Comparison of ENCODE assay signal across 14 cellular contexts in the genomic region with DNA sequence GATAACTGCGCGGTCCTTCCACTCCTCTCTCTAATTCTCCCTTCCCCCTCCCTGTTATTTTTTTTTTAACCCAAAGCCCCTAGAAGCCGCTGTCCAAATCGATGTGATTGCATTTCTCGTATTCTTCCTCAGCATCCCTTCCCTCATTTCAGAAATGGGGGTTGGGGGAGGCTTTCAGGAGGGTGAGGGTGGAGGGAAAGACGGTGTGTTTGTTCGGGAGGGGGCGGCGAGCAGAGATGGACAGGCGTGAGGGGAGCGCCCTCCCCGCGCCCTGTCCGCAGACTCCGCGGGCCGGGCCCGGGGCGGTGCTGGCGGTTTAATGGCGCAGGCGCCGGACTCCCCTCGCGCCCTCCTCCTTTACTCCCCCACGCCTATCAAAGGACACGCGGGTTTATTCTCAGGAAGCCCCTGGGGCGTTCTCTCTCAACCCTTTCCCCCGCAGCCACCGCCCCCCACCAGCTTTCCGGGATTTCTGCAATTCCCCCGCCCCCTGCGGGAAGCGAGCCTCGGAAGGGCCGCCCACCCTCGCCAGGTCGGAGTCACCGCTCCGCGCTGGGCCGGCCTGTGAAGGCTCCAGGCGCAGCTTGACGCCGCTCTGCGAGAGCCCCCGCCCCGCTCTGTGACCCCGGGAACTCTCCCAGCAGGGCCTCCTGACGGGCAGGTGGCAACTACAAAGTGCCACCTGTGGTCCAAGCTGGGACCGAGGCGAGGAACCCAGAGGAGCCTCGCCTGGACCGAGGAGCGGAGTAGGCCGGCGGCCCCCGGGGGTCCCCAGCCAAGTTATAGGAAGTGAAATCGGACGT. TPM values are rescaled to one million over a fixed set of nuclear protein-coding genes. Genes with fewer than 3 reads are reported as not detected.
DNase-seq lines count a peak whose midpoint lies in the region; ATAC-seq, FAIRE-seq and TF ChIP-seq lines count a peak whose summit lies in the region.
"Had no signal": no experiment of that assay in that cellular context is flagged by ENCODE, and none has a peak within 500 bp of the region (broad histone marks: within the 10 kb centered on the region; RNA-seq: fewer than 3 reads in every experiment).

No MANE protein-coding gene starts in this region.

- TF ChIP-seq EP300 in HepG2 (IDR thresholded peaks at IDR 0.05; ENCODE audit: low read depth in 2 of 2, low read length in 2 of 2) (no peak), HepG2 (CRISPR knock-in tag; IDR thresholded peaks at IDR 0.05; ENCODE audit: borderline replicate concordance) (no peak)

- H3K27ac ChIP-seq in body of pancreas (peak overlapping the region in 2 of 4 donors; percentile 8 to 25), HepG2 (ENCODE audit: extremely low read length, insufficient read depth, low read length) (no peak overlapping the region)
- H3K27ac ChIP-seq: BLaER1 had no signal

- no peak overlapping the region for H3K9ac ChIP-seq in HepG2 (ENCODE audit: insufficient read depth, low read depth, low read length)
- H3K9ac ChIP-seq: BLaER1 had no signal

- no peaks in the 10 kb centered on the region for H3K36me3 ChIP-seq in body of pancreas (replicated peaks in 1 of 2; ENCODE audit: insufficient read depth in 1 of 2, low read depth in 2 of 2)
- no peaks in the 10 kb centered on the region for H3K36me3 ChIP-seq in HepG2 (replicated peaks in 1 of 2; ENCODE audit: control insufficient read depth in 1 of 2, insufficient read depth in 2 of 2, low read length in 2 of 2)
- H3K36me3 ChIP-seq: BLaER1 had no signal

- peaks cover 0 to 5% of the 10 kb centered on the region in 2 donors for H3K27me3 ChIP-seq in body of pancreas
- peaks cover 0 to 16% of the 10 kb centered on the region in 2 experiments; a peak in 3 of 5 replicates for H3K27me3 ChIP-seq in HepG2 (ENCODE audit: control insufficient read depth in 1 of 2, insufficient read depth in 2 of 2, low read length in 2 of 2)
- H3K27me3 ChIP-seq: BLaER1 had no signal

- H3K4me3 ChIP-seq in body of pancreas (no peak overlapping the region), HepG2 (replicated peaks in 1 of 3; ENCODE audit: insufficient read depth in 1 of 3, low read depth in 2 of 3, low read length in 3 of 3) (no peak overlapping the region)
- H3K4me3 ChIP-seq: BLaER1 had no signal

- DNase-seq in D721Med (ENCODE audit: insufficient read length, low spot score), result peak; percentile 39
- peak; percentile 69 to 97 (median 97) for DNase-seq in NCI-H1417 (lab: John Stamatoyannopoulos, UW)
- peak; percentile 15 to 33 (median 24) for DNase-seq in body of pancreas
- no peak for DNase-seq in HepG2 (ENCODE audit: low spot score)
- no peak for DNase-seq in superior temporal gyrus (ENCODE audit: extremely low spot score)
- DNase-seq: activated B cell treated with CpG ODN at 0.5 μM for 24 hours, Kasumi-1 had no signal

- H3K4me2 ChIP-seq in HepG2 (ENCODE audit: low read depth, low read length), result no peak overlapping the region
- H3K4me2 ChIP-seq: BLaER1 had no signal

- no peak overlapping the region for H2AFZ ChIP-seq in HepG2 (ENCODE audit: low read length)

- CTCF ChIA-PET in HepG2 (lab: Yijun Ruan, JAX; ENCODE audit: low intra/inter-chr PET ratio, low total read pairs), result no interaction called here

- H4K20me1 ChIP-seq in HepG2 (ENCODE audit: insufficient read depth, low read length), result no peaks in the 10 kb centered on the region
- H4K20me1 ChIP-seq: BLaER1 had no signal

- H3K4me1 ChIP-seq in body of pancreas (peaks cover 19% of the 10 kb centered on the region), HepG2 (ENCODE audit: insufficient read depth, low read length) (no peaks in the 10 kb centered on the region)
- H3K4me1 ChIP-seq: BLaER1 had no signal

- TF ChIP-seq POLR2A in body of pancreas (IDR thresholded peaks at IDR 0.05), result peak in 1 of 3 donors; percentile 39
- no peak for TF ChIP-seq POLR2A in HepG2 (IDR thresholded peaks at IDR 0.05; ENCODE audit: insufficient read depth in 1 of 2, low read depth in 2 of 2, low read length in 2 of 2)

- FAIRE-seq in D721Med (lab: Jason Lieb, UNC) (peak; percentile 78), HepG2 (lab: Jason Lieb, UNC) (no peak)

- no TSS peak for BruUV-seq in HepG2 (replicated peaks; lab: Mats Ljungman, UMichigan)

- ATAC-seq in body of pancreas (peak; percentile 45), HepG2 (peak; percentile 76), GM19035 (IDR thresholded peaks at IDR 0.05; ENCODE audit: unreplicated experiment) (no peak), HG02885 (IDR thresholded peaks at IDR 0.05; ENCODE audit: poor library complexity, unreplicated experiment) (no peak), HG03442 (IDR thresholded peaks at IDR 0.05; ENCODE audit: unreplicated experiment) (no peak)
- ATAC-seq: activated T-helper 17 cell treated with anti-CD3 and anti-CD28 coated beads, Interleukin-2, amount 50 U/mL, for 72 hours had no signal

- in situ Hi-C loops in HepG2 (cut with HindIII; ENCODE audit: extremely low pct_ligation_motif_present, low pct_unique_long_range_greater_than_20kb), result no loop called here

- no peaks in the 10 kb centered on the region for H3K9me3 ChIP-seq in body of pancreas
- H3K9me3 ChIP-seq in HepG2 (ENCODE audit: low read length), result no peaks in the 10 kb centered on the region

- TF ChIP-seq RAD21 in HepG2 (CRISPR knock-in tag; IDR thresholded peaks at IDR 0.05), result no peak

- intact Hi-C loops in body of pancreas (cut with DNase I), result no loop called here
- intact Hi-C loops in HepG2 (cut with micrococcal nuclease; ENCODE audit: unreplicated experiment), result no loop called here

- no peaks in the 10 kb centered on the region for H3K79me2 ChIP-seq in HepG2 (ENCODE audit: insufficient read depth, low read length)

- POLR2A ChIA-PET in HepG2 (lab: Yijun Ruan, JAX), result no interaction called here

- TF ChIP-seq CTCF in D721Med (IDR thresholded peaks at IDR 0.05; ENCODE audit: insufficient read depth, missing control alignments) (no peak), body of pancreas (IDR thresholded peaks at IDR 0.05) (no peak), HepG2 (CRISPR knock-in tag; IDR thresholded peaks at IDR 0.05) (no peak)

- 3 to 5% methylated on average over 29 to 61 of the region's 61 CpGs for WGBS in body of pancreas, 2 donors
- WGBS in HepG2 (ENCODE audit: low lambda C conversion rate), result 37% methylated on average over 49 of the region's 61 CpGs

TF ChIP-seq in HepG2, 621 proteins besides CTCF, POLR2A, EP300 and RAD21 (continues in another document):
- TF ChIP-seq PAF1 (CRISPR knock-in tag; IDR thresholded peaks at IDR 0.05), result no peak
- TF ChIP-seq, protein P1, sequence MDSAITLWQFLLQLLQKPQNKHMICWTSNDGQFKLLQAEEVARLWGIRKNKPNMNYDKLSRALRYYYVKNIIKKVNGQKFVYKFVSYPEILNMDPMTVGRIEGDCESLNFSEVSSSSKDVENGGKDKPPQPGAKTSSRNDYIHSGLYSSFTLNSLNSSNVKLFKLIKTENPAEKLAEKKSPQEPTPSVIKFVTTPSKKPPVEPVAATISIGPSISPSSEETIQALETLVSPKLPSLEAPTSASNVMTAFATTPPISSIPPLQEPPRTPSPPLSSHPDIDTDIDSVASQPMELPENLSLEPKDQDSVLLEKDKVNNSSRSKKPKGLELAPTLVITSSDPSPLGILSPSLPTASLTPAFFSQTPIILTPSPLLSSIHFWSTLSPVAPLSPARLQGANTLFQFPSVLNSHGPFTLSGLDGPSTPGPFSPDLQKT (CRISPR knock-in tag; IDR thresholded peaks at IDR 0.05; ENCODE audit: borderline replicate concordance), result 0 out of 2 replicates have a peak, but pooled peaks have one; percentile 31
- TF ChIP-seq ZNF501 (CRISPR knock-in tag; IDR thresholded peaks at IDR 0.05), result no peak
- TF ChIP-seq ZNF615 (CRISPR knock-in tag; IDR thresholded peaks at IDR 0.05; ENCODE audit: borderline replicate concordance), result no peak
- 0 out of 2 replicates have a peak, but pooled peaks have one; percentile 11 for TF ChIP-seq HOXA9 (CRISPR knock-in tag; IDR thresholded peaks at IDR 0.05; ENCODE audit: borderline replicate concordance)
- TF ChIP-seq ZNF513 (CRISPR knock-in tag; conservative IDR thresholded peaks at IDR 0.05), result no peak
- peak; percentile 28 for TF ChIP-seq TAF15 (IDR thresholded peaks at IDR 0.05; ENCODE audit: low read depth, low read length, poor library complexity, severe bottlenecking)
- no peak for TF ChIP-seq ZNF570 (CRISPR knock-in tag; IDR thresholded peaks at IDR 0.05; ENCODE audit: borderline replicate concordance)

RNA-seq across cellular contexts. Expression of gene ST8SIA3, which starts 1.0 kb away (rescaled TPM):
- total RNA-seq in body of pancreas (under 1 TPM; 0.52 to 0.66 TPM), HepG2 (2016; rRNA removed; fragmentation: Illumina TruSeq; extraction: Trizol) (not detected in 2 replicates)
- not detected in 2 replicates for total RNA-seq in HepG2 (2016; cell fraction: cytosol; rRNA removed; fragmentation: Illumina TruSeq; extraction: Trizol; ENCODE audit: low read depth)
- total RNA-seq in HepG2 (2016; cell fraction: insoluble cytoplasmic fraction; rRNA removed; fragmentation: Illumina TruSeq; extraction: Trizol), result not detected in 2 replicates
- not detected in 2 replicates for total RNA-seq in HepG2 (2016; cell fraction: membrane; rRNA removed; fragmentation: Illumina TruSeq; extraction: Trizol)
- not detected in 2 replicates for total RNA-seq in HepG2 (2016; cell fraction: nucleus; rRNA removed; fragmentation: Illumina TruSeq; extraction: Trizol)
- not detected in 2 replicates for polyA plus RNA-seq in HepG2 (2011; rRNA removed)
- polyA plus RNA-seq in HepG2 (2011; cell fraction: cytosol; rRNA removed), result not detected in 2 replicates
- polyA plus RNA-seq in HepG2 (2011; cell fraction: nucleus; rRNA removed), result not detected in 2 replicates
- 0.01 and 0.03 TPM in 2 replicates for polyA plus RNA-seq in HepG2 (2012)
- polyA plus RNA-seq in HepG2 (2016; cell fraction: cytosol; fragmentation: Illumina TruSeq; extraction: Trizol; ENCODE audit: low read depth), result not detected in 2 replicates
- not detected in 2 replicates for polyA plus RNA-seq in HepG2 (2016; cell fraction: insoluble cytoplasmic fraction; fragmentation: Illumina TruSeq; extraction: Trizol; ENCODE audit: low read depth)
- not detected in 2 replicates for polyA plus RNA-seq in HepG2 (2016; cell fraction: membrane; fragmentation: Illumina TruSeq; extraction: Trizol; ENCODE audit: low read depth)
- not detected in 2 replicates for polyA plus RNA-seq in HepG2 (2016; cell fraction: nucleus; fragmentation: Illumina TruSeq; extraction: Trizol; ENCODE audit: insufficient read depth, low read depth)
- polyA minus RNA-seq in HepG2 (2011; rRNA and poly(A)+ RNA removed; ENCODE audit: low replicate concordance), result not detected in 2 replicates
- not detected in 2 replicates for polyA minus RNA-seq in HepG2 (2011; cell fraction: cytosol; rRNA and poly(A)+ RNA removed)
- not detected in 2 replicates for polyA minus RNA-seq in HepG2 (2011; cell fraction: nucleus; rRNA and poly(A)+ RNA removed)
- total RNA-seq: activated B cell treated with CpG ODN at 0.5 μM for 24 hours; activated T-helper 17 cell treated with anti-CD3 and anti-CD28 coated beads, Interleukin-2, amount 50 U/mL, for 72 hours; chondrocyte; RPMI7951 had no signal

Comparison
In these comparisons a context has a peak if more than half of its experiments do, and no peak if none do; other contexts are left out.
1. DNase-seq: peak in D721Med (single experiment), NCI-H1417 (3 of 3) and body of pancreas (4 of 4); none in HepG2 (single experiment) and superior temporal gyrus (single experiment).
2. ATAC-seq: peak in body of pancreas (single experiment) and HepG2 (single experiment); none in GM19035 (single experiment), HG02885 (single experiment) and HG03442 (single experiment).